ENCODE assay signal across 1 cellular context in the genomic region with DNA sequence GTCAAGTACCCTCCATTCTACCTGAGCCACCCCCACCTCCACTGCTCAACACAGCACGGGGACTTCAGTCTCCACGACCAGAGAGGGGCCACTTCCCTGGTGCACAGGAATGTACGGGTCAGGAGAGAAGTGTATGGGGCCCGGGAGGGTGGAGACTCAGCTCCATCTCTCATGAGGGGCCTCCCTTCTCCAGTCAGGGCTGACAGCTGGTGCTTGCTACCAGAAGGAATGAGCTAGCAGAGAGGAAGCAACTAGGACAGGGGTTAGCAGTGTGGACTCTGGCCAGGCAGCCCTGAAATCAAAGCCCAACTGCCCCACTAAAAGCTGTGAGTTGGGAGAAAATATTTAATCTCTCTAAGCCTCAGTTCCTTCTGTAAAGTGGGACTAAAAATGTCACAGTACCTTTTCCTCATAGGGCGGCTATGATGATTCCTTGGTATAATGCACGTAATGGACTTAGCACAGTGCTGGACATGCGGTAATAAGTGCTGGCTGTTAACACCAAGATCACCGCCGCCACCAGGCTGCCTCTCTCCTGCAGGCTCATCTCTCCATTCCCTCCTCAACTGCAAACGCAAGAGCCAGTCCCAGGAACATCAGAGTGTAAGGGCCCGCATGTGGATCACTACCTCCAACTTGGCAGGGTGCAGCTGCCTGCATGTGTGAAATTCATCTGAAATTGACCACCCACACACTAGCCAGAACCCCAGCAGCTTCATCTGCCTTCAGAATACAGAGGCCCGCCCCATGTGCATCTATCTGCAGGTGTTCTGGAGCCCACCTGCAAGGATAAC.
TF ChIP-seq lines count a peak whose summit lies in the region.

No MANE protein-coding gene starts in this region.

TF ChIP-seq in HepG2, 621 proteins besides CTCF, POLR2A, EP300 and RAD21 (continued from another document and continues in another):
- TF ChIP-seq, protein P1, sequence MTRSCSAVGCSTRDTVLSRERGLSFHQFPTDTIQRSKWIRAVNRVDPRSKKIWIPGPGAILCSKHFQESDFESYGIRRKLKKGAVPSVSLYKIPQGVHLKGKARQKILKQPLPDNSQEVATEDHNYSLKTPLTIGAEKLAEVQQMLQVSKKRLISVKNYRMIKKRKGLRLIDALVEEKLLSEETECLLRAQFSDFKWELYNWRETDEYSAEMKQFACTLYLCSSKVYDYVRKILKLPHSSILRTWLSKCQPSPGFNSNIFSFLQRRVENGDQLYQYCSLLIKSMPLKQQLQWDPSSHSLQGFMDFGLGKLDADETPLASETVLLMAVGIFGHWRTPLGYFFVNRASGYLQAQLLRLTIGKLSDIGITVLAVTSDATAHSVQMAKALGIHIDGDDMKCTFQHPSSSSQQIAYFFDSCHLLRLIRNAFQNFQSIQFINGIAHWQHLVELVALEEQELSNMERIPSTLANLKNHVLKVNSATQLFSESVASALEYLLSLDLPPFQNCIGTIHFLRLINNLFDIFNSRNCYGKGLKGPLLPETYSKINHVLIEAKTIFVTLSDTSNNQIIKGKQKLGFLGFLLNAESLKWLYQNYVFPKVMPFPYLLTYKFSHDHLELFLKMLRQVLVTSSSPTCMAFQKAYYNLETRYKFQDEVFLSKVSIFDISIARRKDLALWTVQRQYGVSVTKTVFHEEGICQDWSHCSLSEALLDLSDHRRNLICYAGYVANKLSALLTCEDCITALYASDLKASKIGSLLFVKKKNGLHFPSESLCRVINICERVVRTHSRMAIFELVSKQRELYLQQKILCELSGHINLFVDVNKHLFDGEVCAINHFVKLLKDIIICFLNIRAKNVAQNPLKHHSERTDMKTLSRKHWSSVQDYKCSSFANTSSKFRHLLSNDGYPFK (CRISPR knock-in tag; IDR thresholded peaks at IDR 0.05; ENCODE audit: borderline replicate concordance) = no peak
- no peak for TF ChIP-seq KMT2B (CRISPR knock-in tag; IDR thresholded peaks at IDR 0.05)
- TF ChIP-seq DNMT3B (CRISPR knock-in tag; conservative IDR thresholded peaks at IDR 0.05) = no peak
- TF ChIP-seq ZNF564 (CRISPR knock-in tag; IDR thresholded peaks at IDR 0.05) = no peak
- no peak for TF ChIP-seq SP140L (CRISPR knock-in tag; IDR thresholded peaks at IDR 0.05; ENCODE audit: borderline replicate concordance)
- no peak for TF ChIP-seq JDP2 (CRISPR knock-in tag; IDR thresholded peaks at IDR 0.05; ENCODE audit: borderline replicate concordance)
- no peak for TF ChIP-seq ZSCAN22 (CRISPR knock-in tag; IDR thresholded peaks at IDR 0.05)
- peak; percentile 78 for TF ChIP-seq RXRB (CRISPR knock-in tag; IDR thresholded peaks at IDR 0.05; ENCODE audit: borderline replicate concordance)
- no peak for TF ChIP-seq TOE1 (CRISPR knock-in tag; IDR thresholded peaks at IDR 0.05)
- TF ChIP-seq SIX1 (CRISPR knock-in tag; IDR thresholded peaks at IDR 0.05; ENCODE audit: borderline replicate concordance) = no peak
- TF ChIP-seq, protein P2, sequence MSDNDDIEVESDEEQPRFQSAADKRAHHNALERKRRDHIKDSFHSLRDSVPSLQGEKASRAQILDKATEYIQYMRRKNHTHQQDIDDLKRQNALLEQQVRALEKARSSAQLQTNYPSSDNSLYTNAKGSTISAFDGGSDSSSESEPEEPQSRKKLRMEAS (IDR thresholded peaks at IDR 0.05) = 0 out of 2 replicates have a peak, but pooled peaks have one; percentile 23
- TF ChIP-seq, protein P3, sequence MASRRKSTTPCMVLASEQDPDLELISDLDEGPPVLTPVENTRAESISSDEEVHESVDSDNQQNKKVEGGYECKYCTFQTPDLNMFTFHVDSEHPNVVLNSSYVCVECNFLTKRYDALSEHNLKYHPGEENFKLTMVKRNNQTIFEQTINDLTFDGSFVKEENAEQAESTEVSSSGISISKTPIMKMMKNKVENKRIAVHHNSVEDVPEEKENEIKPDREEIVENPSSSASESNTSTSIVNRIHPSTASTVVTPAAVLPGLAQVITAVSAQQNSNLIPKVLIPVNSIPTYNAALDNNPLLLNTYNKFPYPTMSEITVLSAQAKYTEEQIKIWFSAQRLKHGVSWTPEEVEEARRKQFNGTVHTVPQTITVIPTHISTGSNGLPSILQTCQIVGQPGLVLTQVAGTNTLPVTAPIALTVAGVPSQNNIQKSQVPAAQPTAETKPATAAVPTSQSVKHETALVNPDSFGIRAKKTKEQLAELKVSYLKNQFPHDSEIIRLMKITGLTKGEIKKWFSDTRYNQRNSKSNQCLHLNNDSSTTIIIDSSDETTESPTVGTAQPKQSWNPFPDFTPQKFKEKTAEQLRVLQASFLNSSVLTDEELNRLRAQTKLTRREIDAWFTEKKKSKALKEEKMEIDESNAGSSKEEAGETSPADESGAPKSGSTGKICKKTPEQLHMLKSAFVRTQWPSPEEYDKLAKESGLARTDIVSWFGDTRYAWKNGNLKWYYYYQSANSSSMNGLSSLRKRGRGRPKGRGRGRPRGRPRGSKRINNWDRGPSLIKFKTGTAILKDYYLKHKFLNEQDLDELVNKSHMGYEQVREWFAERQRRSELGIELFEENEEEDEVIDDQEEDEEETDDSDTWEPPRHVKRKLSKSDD (CRISPR knock-in tag; IDR thresholded peaks at IDR 0.05; ENCODE audit: low read depth) = no peak
- TF ChIP-seq, protein P4, sequence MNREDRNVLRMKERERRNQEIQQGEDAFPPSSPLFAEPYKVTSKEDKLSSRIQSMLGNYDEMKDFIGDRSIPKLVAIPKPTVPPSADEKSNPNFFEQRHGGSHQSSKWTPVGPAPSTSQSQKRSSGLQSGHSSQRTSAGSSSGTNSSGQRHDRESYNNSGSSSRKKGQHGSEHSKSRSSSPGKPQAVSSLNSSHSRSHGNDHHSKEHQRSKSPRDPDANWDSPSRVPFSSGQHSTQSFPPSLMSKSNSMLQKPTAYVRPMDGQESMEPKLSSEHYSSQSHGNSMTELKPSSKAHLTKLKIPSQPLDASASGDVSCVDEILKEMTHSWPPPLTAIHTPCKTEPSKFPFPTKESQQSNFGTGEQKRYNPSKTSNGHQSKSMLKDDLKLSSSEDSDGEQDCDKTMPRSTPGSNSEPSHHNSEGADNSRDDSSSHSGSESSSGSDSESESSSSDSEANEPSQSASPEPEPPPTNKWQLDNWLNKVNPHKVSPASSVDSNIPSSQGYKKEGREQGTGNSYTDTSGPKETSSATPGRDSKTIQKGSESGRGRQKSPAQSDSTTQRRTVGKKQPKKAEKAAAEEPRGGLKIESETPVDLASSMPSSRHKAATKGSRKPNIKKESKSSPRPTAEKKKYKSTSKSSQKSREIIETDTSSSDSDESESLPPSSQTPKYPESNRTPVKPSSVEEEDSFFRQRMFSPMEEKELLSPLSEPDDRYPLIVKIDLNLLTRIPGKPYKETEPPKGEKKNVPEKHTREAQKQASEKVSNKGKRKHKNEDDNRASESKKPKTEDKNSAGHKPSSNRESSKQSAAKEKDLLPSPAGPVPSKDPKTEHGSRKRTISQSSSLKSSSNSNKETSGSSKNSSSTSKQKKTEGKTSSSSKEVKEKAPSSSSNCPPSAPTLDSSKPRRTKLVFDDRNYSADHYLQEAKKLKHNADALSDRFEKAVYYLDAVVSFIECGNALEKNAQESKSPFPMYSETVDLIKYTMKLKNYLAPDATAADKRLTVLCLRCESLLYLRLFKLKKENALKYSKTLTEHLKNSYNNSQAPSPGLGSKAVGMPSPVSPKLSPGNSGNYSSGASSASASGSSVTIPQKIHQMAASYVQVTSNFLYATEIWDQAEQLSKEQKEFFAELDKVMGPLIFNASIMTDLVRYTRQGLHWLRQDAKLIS (CRISPR knock-in tag; IDR thresholded peaks at IDR 0.05) = no peak
- TF ChIP-seq ZNF761 (CRISPR knock-in tag; conservative IDR thresholded peaks at IDR 0.05) = no peak
- TF ChIP-seq ZNF34 (CRISPR knock-in tag; IDR thresholded peaks at IDR 0.05; ENCODE audit: borderline replicate concordance) = no peak
- TF ChIP-seq NR3C1 (CRISPR knock-in tag; IDR thresholded peaks at IDR 0.05) = no peak
- TF ChIP-seq ZNF264 (CRISPR knock-in tag; IDR thresholded peaks at IDR 0.05) = no peak
- no peak for TF ChIP-seq NR2F2 (IDR thresholded peaks at IDR 0.05; ENCODE audit: borderline replicate concordance, low read depth)
- TF ChIP-seq, protein P5, sequence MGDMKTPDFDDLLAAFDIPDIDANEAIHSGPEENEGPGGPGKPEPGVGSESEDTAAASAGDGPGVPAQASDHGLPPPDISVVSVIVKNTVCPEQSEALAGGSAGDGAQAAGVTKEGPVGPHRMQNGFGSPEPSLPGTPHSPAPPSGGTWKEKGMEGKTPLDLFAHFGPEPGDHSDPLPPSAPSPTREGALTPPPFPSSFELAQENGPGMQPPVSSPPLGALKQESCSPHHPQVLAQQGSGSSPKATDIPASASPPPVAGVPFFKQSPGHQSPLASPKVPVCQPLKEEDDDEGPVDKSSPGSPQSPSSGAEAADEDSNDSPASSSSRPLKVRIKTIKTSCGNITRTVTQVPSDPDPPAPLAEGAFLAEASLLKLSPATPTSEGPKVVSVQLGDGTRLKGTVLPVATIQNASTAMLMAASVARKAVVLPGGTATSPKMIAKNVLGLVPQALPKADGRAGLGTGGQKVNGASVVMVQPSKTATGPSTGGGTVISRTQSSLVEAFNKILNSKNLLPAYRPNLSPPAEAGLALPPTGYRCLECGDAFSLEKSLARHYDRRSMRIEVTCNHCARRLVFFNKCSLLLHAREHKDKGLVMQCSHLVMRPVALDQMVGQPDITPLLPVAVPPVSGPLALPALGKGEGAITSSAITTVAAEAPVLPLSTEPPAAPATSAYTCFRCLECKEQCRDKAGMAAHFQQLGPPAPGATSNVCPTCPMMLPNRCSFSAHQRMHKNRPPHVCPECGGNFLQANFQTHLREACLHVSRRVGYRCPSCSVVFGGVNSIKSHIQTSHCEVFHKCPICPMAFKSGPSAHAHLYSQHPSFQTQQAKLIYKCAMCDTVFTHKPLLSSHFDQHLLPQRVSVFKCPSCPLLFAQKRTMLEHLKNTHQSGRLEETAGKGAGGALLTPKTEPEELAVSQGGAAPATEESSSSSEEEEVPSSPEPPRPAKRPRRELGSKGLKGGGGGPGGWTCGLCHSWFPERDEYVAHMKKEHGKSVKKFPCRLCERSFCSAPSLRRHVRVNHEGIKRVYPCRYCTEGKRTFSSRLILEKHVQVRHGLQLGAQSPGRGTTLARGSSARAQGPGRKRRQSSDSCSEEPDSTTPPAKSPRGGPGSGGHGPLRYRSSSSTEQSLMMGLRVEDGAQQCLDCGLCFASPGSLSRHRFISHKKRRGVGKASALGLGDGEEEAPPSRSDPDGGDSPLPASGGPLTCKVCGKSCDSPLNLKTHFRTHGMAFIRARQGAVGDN (CRISPR knock-in tag; IDR thresholded peaks at IDR 0.05) = peak; percentile 64
- TF ChIP-seq ZBTB7A (CRISPR knock-in tag; IDR thresholded peaks at IDR 0.05) = no peak
- TF ChIP-seq FOXJ3 (CRISPR knock-in tag; IDR thresholded peaks at IDR 0.05; ENCODE audit: borderline replicate concordance) = no peak
- TF ChIP-seq ZNF558 (CRISPR knock-in tag; IDR thresholded peaks at IDR 0.05; ENCODE audit: borderline replicate concordance) = no peak
- TF ChIP-seq, protein P6, sequence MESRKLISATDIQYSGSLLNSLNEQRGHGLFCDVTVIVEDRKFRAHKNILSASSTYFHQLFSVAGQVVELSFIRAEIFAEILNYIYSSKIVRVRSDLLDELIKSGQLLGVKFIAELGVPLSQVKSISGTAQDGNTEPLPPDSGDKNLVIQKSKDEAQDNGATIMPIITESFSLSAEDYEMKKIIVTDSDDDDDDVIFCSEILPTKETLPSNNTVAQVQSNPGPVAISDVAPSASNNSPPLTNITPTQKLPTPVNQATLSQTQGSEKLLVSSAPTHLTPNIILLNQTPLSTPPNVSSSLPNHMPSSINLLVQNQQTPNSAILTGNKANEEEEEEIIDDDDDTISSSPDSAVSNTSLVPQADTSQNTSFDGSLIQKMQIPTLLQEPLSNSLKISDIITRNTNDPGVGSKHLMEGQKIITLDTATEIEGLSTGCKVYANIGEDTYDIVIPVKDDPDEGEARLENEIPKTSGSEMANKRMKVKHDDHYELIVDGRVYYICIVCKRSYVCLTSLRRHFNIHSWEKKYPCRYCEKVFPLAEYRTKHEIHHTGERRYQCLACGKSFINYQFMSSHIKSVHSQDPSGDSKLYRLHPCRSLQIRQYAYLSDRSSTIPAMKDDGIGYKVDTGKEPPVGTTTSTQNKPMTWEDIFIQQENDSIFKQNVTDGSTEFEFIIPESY (CRISPR knock-in tag; IDR thresholded peaks at IDR 0.05) = peak; percentile 98
- TF ChIP-seq, protein P7, sequence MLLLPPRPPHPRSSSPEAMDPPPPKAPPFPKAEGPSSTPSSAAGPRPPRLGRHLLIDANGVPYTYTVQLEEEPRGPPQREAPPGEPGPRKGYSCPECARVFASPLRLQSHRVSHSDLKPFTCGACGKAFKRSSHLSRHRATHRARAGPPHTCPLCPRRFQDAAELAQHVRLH (CRISPR knock-in tag; IDR thresholded peaks at IDR 0.05; ENCODE audit: borderline replicate concordance, low read depth) = 0 out of 2 replicates have a peak, but pooled peaks have one; percentile 37
- no peak for TF ChIP-seq TRIM24 (CRISPR knock-in tag; IDR thresholded peaks at IDR 0.05)
- TF ChIP-seq ZBTB1 (CRISPR knock-in tag; IDR thresholded peaks at IDR 0.05; ENCODE audit: borderline replicate concordance) = no peak
- TF ChIP-seq ZNF550 (CRISPR knock-in tag; IDR thresholded peaks at IDR 0.05; ENCODE audit: borderline replicate concordance) = no peak
- no peak for TF ChIP-seq ZNF543 (CRISPR knock-in tag; IDR thresholded peaks at IDR 0.05)
- TF ChIP-seq KDM2A (CRISPR knock-in tag; IDR thresholded peaks at IDR 0.05; ENCODE audit: borderline replicate concordance, low read depth) = no peak
- TF ChIP-seq RXRA (CRISPR knock-in tag; IDR thresholded peaks at IDR 0.05) = peak; percentile 29; the same call in 1 of the 2 replicates
